ENCODE assay signal across 14 cellular contexts in the genomic region with DNA sequence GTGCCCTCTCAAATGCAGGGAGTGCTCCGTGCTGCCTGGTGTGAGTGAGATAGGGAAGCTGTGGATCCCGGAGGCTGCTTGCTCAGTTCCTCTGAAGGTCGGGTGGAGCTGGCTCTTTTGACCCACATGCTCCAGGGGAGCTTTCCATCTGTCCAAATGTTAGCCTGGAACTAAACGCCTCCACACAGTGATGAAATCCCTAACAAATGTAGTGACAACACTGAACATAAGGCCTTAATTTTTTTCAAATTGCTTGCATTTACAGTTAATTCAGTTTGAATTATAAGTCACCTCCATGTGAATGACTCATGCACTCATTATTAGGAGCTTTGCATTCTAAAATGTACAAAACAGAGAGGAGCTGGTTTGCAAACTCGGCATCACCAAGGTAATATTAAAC. TPM values are rescaled to one million over a fixed set of nuclear protein-coding genes. Genes with fewer than 3 reads are reported as not detected.
A peak's percentile ranks its signal among the peaks of the same experiment; 100 is the strongest.
DNase-seq lines count a peak whose midpoint lies in the region; ATAC-seq and TF ChIP-seq lines count a peak whose summit lies in the region.
"Had no signal": no experiment of that assay in that cellular context is flagged by ENCODE, and none has a peak within 500 bp of the region (broad histone marks: within the 10 kb centered on the region; RNA-seq: fewer than 3 reads in every experiment).

No MANE protein-coding gene starts in this region.

- CTCF ChIA-PET in SK-N-SH (lab: Yijun Ruan, JAX): interaction anchor here (1.6 kb wide), 1 partner anchor 229 kb away, joined by 3 read pairs; no protein-coding TSS in a partner anchor
- CTCF ChIA-PET in activated CD4-positive, alpha-beta T cell treated with anti-CD3 and anti-CD28 coated beads for 36 hours (lab: Charles Lee): no interaction called here

- WGBS in SK-N-SH (ENCODE audit: low lambda C conversion rate): 22% methylated on average over 5 of the region's 5 CpGs

- no peak for DNase-seq in GM23338 (ENCODE audit: low spot score)
- no peak for DNase-seq in SK-N-SH
- DNase-seq in foreskin fibroblast: peak; percentile 83 to 90
- DNase-seq in thoracic aorta (ENCODE audit: low spot score): no peak
- no peak for DNase-seq in activated CD4-positive, alpha-beta T cell treated with anti-CD3 and anti-CD28 coated beads for 36 hours
- no peak for DNase-seq in effector CD4-positive, alpha-beta T cell
- DNase-seq: activated CD4-positive, alpha-beta T cell treated with anti-CD3 and anti-CD28 coated beads, Interleukin-2, amount 10 ng/mL, durations not matched to agents 7 days and 5 days; activated naive CD8-positive, alpha-beta T cell treated with anti-CD3 and anti-CD28 coated beads, Interleukin-2, amount 10 ng/mL, durations not matched to agents 7 days and 5 days; activated T-cell treated with anti-CD3 and anti-CD28 coated beads, Interleukin-2, amount 50 U/mL, for 24 hours; GF-D8; pancreas; SHP77 treated with DMSO at 0.1 percent for 48 hours had no signal

- H3K9me3 ChIP-seq in SK-N-SH: no peaks in the 10 kb centered on the region
- no peaks in the 10 kb centered on the region for H3K9me3 ChIP-seq in thoracic aorta
- H3K9me3 ChIP-seq: pancreas had no signal

- H3K27ac ChIP-seq in GM23338 (ENCODE audit: low read depth) (no peak overlapping the region), SK-N-SH (ENCODE audit: low read depth in 2 of 2, low read length in 1 of 2) (peak overlapping the region; percentile 38 to 55; a peak in 3 of 4 replicates), thoracic aorta (peak overlapping the region; percentile 77 to 86)
- H3K27ac ChIP-seq: pancreas had no signal

- no peak overlapping the region for H3K27ac Mint-ChIP-seq in GM23338
- H3K27ac Mint-ChIP-seq in activated CD4-positive, alpha-beta T cell treated with anti-CD3 and anti-CD28 coated beads for 36 hours: no peak overlapping the region
- H3K27ac Mint-ChIP-seq: activated CD4-positive, alpha-beta T cell treated with anti-CD3 and anti-CD28 coated beads, Interleukin-2, amount 10 ng/mL, durations not matched to agents 7 days and 5 days; activated naive CD8-positive, alpha-beta T cell treated with anti-CD3 and anti-CD28 coated beads, Interleukin-2, amount 10 ng/mL, durations not matched to agents 7 days and 5 days; activated T-cell treated with anti-CD3 and anti-CD28 coated beads, Interleukin-2, amount 50 U/mL, for 24 hours; T-helper 2 cell treated with Interferon-gamma antibody and Interleukin-4, amounts not matched to agents 5 μg/mL and 100 μg/mL, for 36 hours had no signal

- H3K27me3 Mint-ChIP-seq in GM23338 (ENCODE audit: insufficient read depth, low read depth, poor library complexity): peaks cover 2% of the 10 kb centered on the region
- H3K27me3 Mint-ChIP-seq in activated CD4-positive, alpha-beta T cell treated with anti-CD3 and anti-CD28 coated beads for 36 hours: peaks cover 31% of the 10 kb centered on the region

- TF ChIP-seq CTCF in GM23338 (conservative IDR thresholded peaks at IDR 0.05; ENCODE audit: low read depth in 2 of 2): no peak
- no peak for TF ChIP-seq CTCF in SK-N-SH (IDR thresholded peaks at IDR 0.05)
- TF ChIP-seq CTCF in foreskin fibroblast (IDR thresholded peaks at IDR 0.05; ENCODE audit: low read depth, low read length): no peak
- TF ChIP-seq CTCF in thoracic aorta (IDR thresholded peaks at IDR 0.05): no peak

- no peak for TF ChIP-seq RAD21 in SK-N-SH (IDR thresholded peaks at IDR 0.05; ENCODE audit: low read length)

- TF ChIP-seq EP300 in SK-N-SH (IDR thresholded peaks at IDR 0.05; ENCODE audit: borderline replicate concordance in 1 of 2, low read depth in 1 of 2, low read length in 1 of 2): peak in 1 of 2 experiments; percentile 14; a peak in 1 of 4 replicates

- H3K9ac ChIP-seq in SK-N-SH: no peak overlapping the region

- H3K79me2 ChIP-seq in GM23338 (replicated peaks; ENCODE audit: insufficient read depth) (no peaks in the 10 kb centered on the region), SK-N-SH (ENCODE audit: insufficient read depth) (no peaks in the 10 kb centered on the region)

- H3K36me3 ChIP-seq in GM23338 (ENCODE audit: insufficient read depth): no peaks in the 10 kb centered on the region
- no peaks in the 10 kb centered on the region for H3K36me3 ChIP-seq in SK-N-SH (replicated peaks in 1 of 2; ENCODE audit: control insufficient read depth in 1 of 2, insufficient read depth in 2 of 2, low read length in 1 of 2)
- no peaks in the 10 kb centered on the region for H3K36me3 ChIP-seq in thoracic aorta
- H3K36me3 ChIP-seq: pancreas had no signal

- H3F3A ChIP-seq in GM23338 (replicated peaks; ENCODE audit: low read depth) (no peaks in the 10 kb centered on the region), SK-N-SH (replicated peaks; ENCODE audit: insufficient read depth) (no peaks in the 10 kb centered on the region)

- H2AFZ ChIP-seq in GM23338 (peak overlapping the region; percentile 64; the same call in 1 of the 2 replicates), SK-N-SH (ENCODE audit: low read depth) (peak overlapping the region; percentile 32)

- intact Hi-C loops in activated CD4-positive, alpha-beta T cell treated with anti-CD3 and anti-CD28 coated beads for 36 hours (cut with DNase I, micrococcal nuclease): no loop called here

- H3K4me3 Mint-ChIP-seq in GM23338: no peak overlapping the region
- H3K4me3 Mint-ChIP-seq in activated CD4-positive, alpha-beta T cell treated with anti-CD3 and anti-CD28 coated beads for 36 hours: no peak overlapping the region
- H3K4me3 Mint-ChIP-seq: activated CD4-positive, alpha-beta T cell treated with anti-CD3 and anti-CD28 coated beads, Interleukin-2, amount 10 ng/mL, durations not matched to agents 7 days and 5 days; activated naive CD8-positive, alpha-beta T cell treated with anti-CD3 and anti-CD28 coated beads, Interleukin-2, amount 10 ng/mL, durations not matched to agents 7 days and 5 days; activated T-cell treated with anti-CD3 and anti-CD28 coated beads, Interleukin-2, amount 50 U/mL, for 24 hours; T-helper 2 cell treated with Interferon-gamma antibody and Interleukin-4, amounts not matched to agents 5 μg/mL and 100 μg/mL, for 36 hours had no signal

- H3K9me2 ChIP-seq in GM23338 (ENCODE audit: insufficient read depth): no peaks in the 10 kb centered on the region
- no peaks in the 10 kb centered on the region for H3K9me2 ChIP-seq in SK-N-SH

- H3K9me3 Mint-ChIP-seq in GM23338: no peaks in the 10 kb centered on the region; the same call in 2 of the 3 replicates
- no peaks in the 10 kb centered on the region for H3K9me3 Mint-ChIP-seq in activated CD4-positive, alpha-beta T cell treated with anti-CD3 and anti-CD28 coated beads for 36 hours (ENCODE audit: low read depth)
- H3K9me3 Mint-ChIP-seq: activated CD4-positive, alpha-beta T cell treated with anti-CD3 and anti-CD28 coated beads, Interleukin-2, amount 10 ng/mL, durations not matched to agents 7 days and 5 days; activated naive CD8-positive, alpha-beta T cell treated with anti-CD3 and anti-CD28 coated beads, Interleukin-2, amount 10 ng/mL, durations not matched to agents 7 days and 5 days; activated T-cell treated with anti-CD3 and anti-CD28 coated beads, Interleukin-2, amount 50 U/mL, for 24 hours; T-helper 2 cell treated with Interferon-gamma antibody and Interleukin-4, amounts not matched to agents 5 μg/mL and 100 μg/mL, for 36 hours had no signal

- H4K20me1 ChIP-seq in GM23338 (replicated peaks; ENCODE audit: insufficient read depth) (no peaks in the 10 kb centered on the region), SK-N-SH (ENCODE audit: insufficient read depth) (no peaks in the 10 kb centered on the region)

- H3K4me2 ChIP-seq in GM23338: no peak overlapping the region
- 0 out of 2 replicates have a peak overlapping the region, but pooled peaks have one; percentile 11 for H3K4me2 ChIP-seq in SK-N-SH

- ATAC-seq in GM23338 (peak; percentile 13; the same call in 2 of the 3 replicates), thoracic aorta (ENCODE audit: insufficient number of reproducible peaks, low FRiP score, low read depth) (no peak), GM18861 (IDR thresholded peaks at IDR 0.05; ENCODE audit: unreplicated experiment) (no peak)
- ATAC-seq in activated CD4-positive, alpha-beta T cell treated with anti-CD3 and anti-CD28 coated beads for 36 hours: no peak

- H3K4me3 ChIP-seq in GM23338 (no peak overlapping the region), SK-N-SH (ENCODE audit: low read depth in 2 of 2, low read length in 1 of 2) (no peak overlapping the region), foreskin fibroblast (ENCODE audit: low read depth in 1 of 2, low read length in 2 of 2) (no peak overlapping the region), thoracic aorta (no peak overlapping the region)
- H3K4me3 ChIP-seq: pancreas had no signal

- H3K4me1 ChIP-seq in GM23338 (ENCODE audit: insufficient read depth) (peaks cover 21% of the 10 kb centered on the region), SK-N-SH (ENCODE audit: control insufficient read depth in 1 of 2, insufficient read depth in 2 of 2, low read depth in 1 of 2, low read length in 1 of 2) (peaks cover 0 to 5% of the 10 kb centered on the region in 2 experiments; a peak in 3 of 4 replicates), thoracic aorta (ENCODE audit: control insufficient read depth in 1 of 2, low read depth in 2 of 2) (peaks cover 55 to 98% of the 10 kb centered on the region in 2 donors)
- H3K4me1 ChIP-seq: pancreas had no signal

- POLR2A ChIA-PET in SK-N-SH (lab: Yijun Ruan, JAX): interaction anchor here (0.6 kb wide), 1 partner anchor 71 kb away, joined by 6 read pairs; no protein-coding TSS in a partner anchor
- POLR2A ChIA-PET in activated CD4-positive, alpha-beta T cell treated with anti-CD3 and anti-CD28 coated beads for 36 hours (lab: Charles Lee): no interaction called here

- H3K36me3 Mint-ChIP-seq in GM23338 (ENCODE audit: low read depth): no peaks in the 10 kb centered on the region
- no peaks in the 10 kb centered on the region for H3K36me3 Mint-ChIP-seq in activated CD4-positive, alpha-beta T cell treated with anti-CD3 and anti-CD28 coated beads for 36 hours (ENCODE audit: low read depth)
- H3K36me3 Mint-ChIP-seq: activated naive CD8-positive, alpha-beta T cell treated with anti-CD3 and anti-CD28 coated beads, Interleukin-2, amount 10 ng/mL, durations not matched to agents 7 days and 5 days had no signal

- H3K4me1 Mint-ChIP-seq in GM23338: peaks cover 33% of the 10 kb centered on the region
- H3K4me1 Mint-ChIP-seq in activated CD4-positive, alpha-beta T cell treated with anti-CD3 and anti-CD28 coated beads for 36 hours: no peaks in the 10 kb centered on the region
- H3K4me1 Mint-ChIP-seq: activated CD4-positive, alpha-beta T cell treated with anti-CD3 and anti-CD28 coated beads, Interleukin-2, amount 10 ng/mL, durations not matched to agents 7 days and 5 days; activated naive CD8-positive, alpha-beta T cell treated with anti-CD3 and anti-CD28 coated beads, Interleukin-2, amount 10 ng/mL, durations not matched to agents 7 days and 5 days had no signal

- H3K27me3 ChIP-seq in GM23338 (ENCODE audit: insufficient read depth) (no peaks in the 10 kb centered on the region), SK-N-SH (ENCODE audit: insufficient read depth) (no peaks in the 10 kb centered on the region), thoracic aorta (replicated peaks; ENCODE audit: insufficient read depth) (no peaks in the 10 kb centered on the region)
- H3K27me3 ChIP-seq: pancreas had no signal

RNA-seq across cellular contexts. Expression of a gene that starts 27.0 kb away (rescaled TPM):
- total RNA-seq in GM23338 (2014; rRNA removed; shearing (Covaris generic)): 0.12 and 0.14 TPM in 2 replicates
- polyA plus RNA-seq in GM23338 (2016; fragmentation: Nextera tagmentation; extraction: Ambion mirVana): 0.05 TPM in 2 replicates
- 0.10 and 0.21 TPM in 2 replicates for polyA plus RNA-seq in SK-N-SH (2012; rRNA removed)
- polyA plus RNA-seq in SK-N-SH (2012; cell fraction: cytosol; rRNA removed): 0.22 and 0.24 TPM in 2 replicates
- 0.91 and 1.00 TPM in 2 replicates for polyA plus RNA-seq in SK-N-SH (2012; cell fraction: nucleus; rRNA removed)
- total RNA-seq in thoracic aorta: 10 to 100 TPM; 37.9 to 44.8 TPM
- not detected for total RNA-seq in activated CD4-positive, alpha-beta T cell treated with anti-CD3 and anti-CD28 coated beads for 36 hours
- total RNA-seq: activated CD4-positive, alpha-beta T cell treated with anti-CD3 and anti-CD28 coated beads, Interleukin-2, amount 10 ng/mL, durations not matched to agents 7 days and 5 days; activated naive CD8-positive, alpha-beta T cell treated with anti-CD3 and anti-CD28 coated beads, Interleukin-2, amount 10 ng/mL, durations not matched to agents 7 days and 5 days had no signal

Comparison
In these comparisons a context has a peak if more than half of its experiments do, and no peak if none do; other contexts are left out.
1. DNase-seq: peak in foreskin fibroblast (2 of 2); none in GM23338 (single experiment), SK-N-SH (single experiment), thoracic aorta (single experiment), activated CD4-positive, alpha-beta T cell treated with anti-CD3 and anti-CD28 coated beads for 36 hours (single experiment) and effector CD4-positive, alpha-beta T cell (single experiment).
2. RNA of a gene that starts 27.0 kb away (total RNA-seq): 37.9 to 44.8 TPM in thoracic aorta; 0.12 to 0.14 TPM in GM23338 and not detected in activated CD4-positive, alpha-beta T cell treated with anti-CD3 and anti-CD28 coated beads for 36 hours; every median in the first group is over 10 times any median in the second.